In genomic region chr21:36694041-36694515, GRCh38 we compare ENCODE assay signal across 1 cellular context.
TF ChIP-seq lines count a peak whose summit lies in the region.

No MANE protein-coding gene starts in this region.

TF ChIP-seq in HepG2, 621 proteins besides CTCF, POLR2A, EP300 and RAD21:
- TF ChIP-seq NBN (conservative IDR thresholded peaks at IDR 0.05): no peak
- no peak for TF ChIP-seq ZNF205 (CRISPR knock-in tag; IDR thresholded peaks at IDR 0.05)
- no peak for TF ChIP-seq ZBTB42 (CRISPR knock-in tag; IDR thresholded peaks at IDR 0.05)
- no peak for TF ChIP-seq CENPX (CRISPR knock-in tag; IDR thresholded peaks at IDR 0.05)
- TF ChIP-seq FOXO4 (CRISPR knock-in tag; conservative IDR thresholded peaks at IDR 0.05): no peak
- TF ChIP-seq ZNF616 (CRISPR knock-in tag; IDR thresholded peaks at IDR 0.05; ENCODE audit: low read depth): no peak
- TF ChIP-seq, protein P1, sequence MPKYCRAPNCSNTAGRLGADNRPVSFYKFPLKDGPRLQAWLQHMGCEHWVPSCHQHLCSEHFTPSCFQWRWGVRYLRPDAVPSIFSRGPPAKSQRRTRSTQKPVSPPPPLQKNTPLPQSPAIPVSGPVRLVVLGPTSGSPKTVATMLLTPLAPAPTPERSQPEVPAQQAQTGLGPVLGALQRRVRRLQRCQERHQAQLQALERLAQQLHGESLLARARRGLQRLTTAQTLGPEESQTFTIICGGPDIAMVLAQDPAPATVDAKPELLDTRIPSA (CRISPR knock-in tag; IDR thresholded peaks at IDR 0.05; ENCODE audit: borderline replicate concordance): no peak
- TF ChIP-seq BORCS8-MEF2B (CRISPR knock-in tag; IDR thresholded peaks at IDR 0.05): no peak
- TF ChIP-seq, protein P2, sequence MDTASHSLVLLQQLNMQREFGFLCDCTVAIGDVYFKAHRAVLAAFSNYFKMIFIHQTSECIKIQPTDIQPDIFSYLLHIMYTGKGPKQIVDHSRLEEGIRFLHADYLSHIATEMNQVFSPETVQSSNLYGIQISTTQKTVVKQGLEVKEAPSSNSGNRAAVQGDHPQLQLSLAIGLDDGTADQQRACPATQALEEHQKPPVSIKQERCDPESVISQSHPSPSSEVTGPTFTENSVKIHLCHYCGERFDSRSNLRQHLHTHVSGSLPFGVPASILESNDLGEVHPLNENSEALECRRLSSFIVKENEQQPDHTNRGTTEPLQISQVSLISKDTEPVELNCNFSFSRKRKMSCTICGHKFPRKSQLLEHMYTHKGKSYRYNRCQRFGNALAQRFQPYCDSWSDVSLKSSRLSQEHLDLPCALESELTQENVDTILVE (CRISPR knock-in tag; IDR thresholded peaks at IDR 0.05): no peak
- TF ChIP-seq ZSCAN20 (CRISPR knock-in tag; IDR thresholded peaks at IDR 0.05; ENCODE audit: borderline replicate concordance): no peak
- TF ChIP-seq CBFB (CRISPR knock-in tag; IDR thresholded peaks at IDR 0.05): no peak
- TF ChIP-seq, protein P3, sequence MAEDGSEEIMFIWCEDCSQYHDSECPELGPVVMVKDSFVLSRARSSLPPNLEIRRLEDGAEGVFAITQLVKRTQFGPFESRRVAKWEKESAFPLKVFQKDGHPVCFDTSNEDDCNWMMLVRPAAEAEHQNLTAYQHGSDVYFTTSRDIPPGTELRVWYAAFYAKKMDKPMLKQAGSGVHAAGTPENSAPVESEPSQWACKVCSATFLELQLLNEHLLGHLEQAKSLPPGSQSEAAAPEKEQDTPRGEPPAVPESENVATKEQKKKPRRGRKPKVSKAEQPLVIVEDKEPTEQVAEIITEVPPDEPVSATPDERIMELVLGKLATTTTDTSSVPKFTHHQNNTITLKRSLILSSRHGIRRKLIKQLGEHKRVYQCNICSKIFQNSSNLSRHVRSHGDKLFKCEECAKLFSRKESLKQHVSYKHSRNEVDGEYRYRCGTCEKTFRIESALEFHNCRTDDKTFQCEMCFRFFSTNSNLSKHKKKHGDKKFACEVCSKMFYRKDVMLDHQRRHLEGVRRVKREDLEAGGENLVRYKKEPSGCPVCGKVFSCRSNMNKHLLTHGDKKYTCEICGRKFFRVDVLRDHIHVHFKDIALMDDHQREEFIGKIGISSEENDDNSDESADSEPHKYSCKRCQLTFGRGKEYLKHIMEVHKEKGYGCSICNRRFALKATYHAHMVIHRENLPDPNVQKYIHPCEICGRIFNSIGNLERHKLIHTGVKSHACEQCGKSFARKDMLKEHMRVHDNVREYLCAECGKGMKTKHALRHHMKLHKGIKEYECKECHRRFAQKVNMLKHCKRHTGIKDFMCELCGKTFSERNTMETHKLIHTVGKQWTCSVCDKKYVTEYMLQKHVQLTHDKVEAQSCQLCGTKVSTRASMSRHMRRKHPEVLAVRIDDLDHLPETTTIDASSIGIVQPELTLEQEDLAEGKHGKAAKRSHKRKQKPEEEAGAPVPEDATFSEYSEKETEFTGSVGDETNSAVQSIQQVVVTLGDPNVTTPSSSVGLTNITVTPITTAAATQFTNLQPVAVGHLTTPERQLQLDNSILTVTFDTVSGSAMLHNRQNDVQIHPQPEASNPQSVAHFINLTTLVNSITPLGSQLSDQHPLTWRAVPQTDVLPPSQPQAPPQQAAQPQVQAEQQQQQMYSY (CRISPR knock-in tag; IDR thresholded peaks at IDR 0.05): no peak
- no peak for TF ChIP-seq KMT2B (CRISPR knock-in tag; IDR thresholded peaks at IDR 0.05)
- TF ChIP-seq, protein P4, sequence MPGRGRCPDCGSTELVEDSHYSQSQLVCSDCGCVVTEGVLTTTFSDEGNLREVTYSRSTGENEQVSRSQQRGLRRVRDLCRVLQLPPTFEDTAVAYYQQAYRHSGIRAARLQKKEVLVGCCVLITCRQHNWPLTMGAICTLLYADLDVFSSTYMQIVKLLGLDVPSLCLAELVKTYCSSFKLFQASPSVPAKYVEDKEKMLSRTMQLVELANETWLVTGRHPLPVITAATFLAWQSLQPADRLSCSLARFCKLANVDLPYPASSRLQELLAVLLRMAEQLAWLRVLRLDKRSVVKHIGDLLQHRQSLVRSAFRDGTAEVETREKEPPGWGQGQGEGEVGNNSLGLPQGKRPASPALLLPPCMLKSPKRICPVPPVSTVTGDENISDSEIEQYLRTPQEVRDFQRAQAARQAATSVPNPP (CRISPR knock-in tag; IDR thresholded peaks at IDR 0.05): no peak
- no peak for TF ChIP-seq SP2 (CRISPR knock-in tag; IDR thresholded peaks at IDR 0.05)
- TF ChIP-seq, protein P5, sequence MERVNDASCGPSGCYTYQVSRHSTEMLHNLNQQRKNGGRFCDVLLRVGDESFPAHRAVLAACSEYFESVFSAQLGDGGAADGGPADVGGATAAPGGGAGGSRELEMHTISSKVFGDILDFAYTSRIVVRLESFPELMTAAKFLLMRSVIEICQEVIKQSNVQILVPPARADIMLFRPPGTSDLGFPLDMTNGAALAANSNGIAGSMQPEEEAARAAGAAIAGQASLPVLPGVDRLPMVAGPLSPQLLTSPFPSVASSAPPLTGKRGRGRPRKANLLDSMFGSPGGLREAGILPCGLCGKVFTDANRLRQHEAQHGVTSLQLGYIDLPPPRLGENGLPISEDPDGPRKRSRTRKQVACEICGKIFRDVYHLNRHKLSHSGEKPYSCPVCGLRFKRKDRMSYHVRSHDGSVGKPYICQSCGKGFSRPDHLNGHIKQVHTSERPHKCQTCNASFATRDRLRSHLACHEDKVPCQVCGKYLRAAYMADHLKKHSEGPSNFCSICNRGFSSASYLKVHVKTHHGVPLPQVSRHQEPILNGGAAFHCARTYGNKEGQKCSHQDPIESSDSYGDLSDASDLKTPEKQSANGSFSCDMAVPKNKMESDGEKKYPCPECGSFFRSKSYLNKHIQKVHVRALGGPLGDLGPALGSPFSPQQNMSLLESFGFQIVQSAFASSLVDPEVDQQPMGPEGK (CRISPR knock-in tag; IDR thresholded peaks at IDR 0.05): no peak
- TF ChIP-seq SNAI1 (CRISPR knock-in tag; IDR thresholded peaks at IDR 0.05; ENCODE audit: borderline replicate concordance): no peak
- TF ChIP-seq SRSF1 (optimal IDR thresholded peaks at IDR 0.05; ENCODE audit: low read depth, low read length): no peak
- no peak for TF ChIP-seq TBX2 (CRISPR knock-in tag; IDR thresholded peaks at IDR 0.05; ENCODE audit: borderline replicate concordance)
- TF ChIP-seq DPF2 (CRISPR knock-in tag; IDR thresholded peaks at IDR 0.05; ENCODE audit: borderline replicate concordance, low read depth): no peak
